In genomic region chr6:53067307-53067706, GRCh38 we compare ENCODE assay signal across 16 cellular contexts. TPM values are rescaled to one million over a fixed set of nuclear protein-coding genes. Genes with fewer than 3 reads are reported as not detected.
DNase-seq lines count a peak whose midpoint lies in the region; ATAC-seq and TF ChIP-seq lines count a peak whose summit lies in the region.
"Had no signal": no experiment of that assay in that cellular context is flagged by ENCODE, and none has a peak within 500 bp of the region (broad histone marks: within the 10 kb centered on the region; RNA-seq: fewer than 3 reads in every experiment).

No MANE protein-coding gene starts in this region.

- H3K27me3 ChIP-seq in BLaER1: no peaks in the 10 kb centered on the region
- H3K27me3 ChIP-seq in GM23248 (replicated peaks; ENCODE audit: insufficient read depth): no peaks in the 10 kb centered on the region
- no peaks in the 10 kb centered on the region for H3K27me3 ChIP-seq in mesenchymal stem cell (ENCODE audit: control insufficient read depth in 1 of 2, insufficient read depth in 1 of 2, low read length in 2 of 2)
- no peaks in the 10 kb centered on the region for H3K27me3 ChIP-seq in gastrocnemius medialis
- H3K27me3 ChIP-seq: heart right ventricle, uterus had no signal

- no peaks in the 10 kb centered on the region; the same call in 1 of the 2 replicates for H3F3A ChIP-seq in GM23248 (ENCODE audit: insufficient read depth)

- no peak overlapping the region for H3K14ac ChIP-seq in mesenchymal stem cell (ENCODE audit: low read length in 2 of 2)

- H3K4me1 Mint-ChIP-seq in activated T-helper 17 cell treated with anti-CD3 and anti-CD28 coated beads, Interleukin-2, amount 50 U/mL, for 72 hours: peaks cover 22% of the 10 kb centered on the region

- H3K79me1 ChIP-seq in mesenchymal stem cell (replicated peaks; ENCODE audit: low read length, poor library complexity, severe bottlenecking): peaks cover 14% of the 10 kb centered on the region

- H3K9me3 Mint-ChIP-seq in activated T-helper 17 cell treated with anti-CD3 and anti-CD28 coated beads, Interleukin-2, amount 50 U/mL, for 72 hours: no peaks in the 10 kb centered on the region

- no peak overlapping the region for H3K27ac Mint-ChIP-seq in activated T-helper 17 cell treated with anti-CD3 and anti-CD28 coated beads, Interleukin-2, amount 50 U/mL, for 72 hours

- H3K4me1 ChIP-seq in BLaER1 (peaks cover 23% of the 10 kb centered on the region), GM23248 (ENCODE audit: insufficient read depth) (peaks cover 20% of the 10 kb centered on the region), mesenchymal stem cell (ENCODE audit: control insufficient read depth, insufficient read depth, low read depth, low read length) (peaks cover 3% of the 10 kb centered on the region), gastrocnemius medialis (peaks cover 21 to 25% of the 10 kb centered on the region in 2 donors)

- H2AK5ac ChIP-seq in mesenchymal stem cell (ENCODE audit: low read length, severe bottlenecking): no peak overlapping the region

- H3K4ac ChIP-seq in mesenchymal stem cell (ENCODE audit: low read depth in 1 of 2, low read length in 2 of 2): no peak overlapping the region

- no peaks in the 10 kb centered on the region for H3K9me2 ChIP-seq in GM23248 (ENCODE audit: insufficient read depth)

- peak overlapping the region; percentile 84 for H3K4me3 Mint-ChIP-seq in activated T-helper 17 cell treated with anti-CD3 and anti-CD28 coated beads, Interleukin-2, amount 50 U/mL, for 72 hours

- peaks cover 26% of the 10 kb centered on the region for H3K36me3 Mint-ChIP-seq in activated T-helper 17 cell treated with anti-CD3 and anti-CD28 coated beads, Interleukin-2, amount 50 U/mL, for 72 hours (ENCODE audit: low read depth)

- H3K9me3 ChIP-seq in BLaER1 (no peaks in the 10 kb centered on the region), GM23248 (ENCODE audit: low read depth) (no peaks in the 10 kb centered on the region), mesenchymal stem cell (ENCODE audit: control insufficient read depth, low read length) (no peaks in the 10 kb centered on the region), gastrocnemius medialis (no peaks in the 10 kb centered on the region)
- H3K9me3 ChIP-seq: heart right ventricle, uterus had no signal

- DNase-seq in GM23248: peak; percentile 31
- DNase-seq in mesenchymal stem cell: peak; percentile 5
- DNase-seq in gastrocnemius medialis: no peak
- no peak for DNase-seq in RPMI8226
- DNase-seq in hypothalamus (lab: John Stamatoyannopoulos, UW): no peak
- no peak for DNase-seq in NCI-H1417 (lab: John Stamatoyannopoulos, UW)
- DNase-seq: activated CD4-positive, alpha-beta T cell treated with anti-CD3 and anti-CD28 coated beads for 1 hour; Calu3; effector CD8-positive, alpha-beta T cell; heart right ventricle; mesendoderm; NCI-H345; uterus had no signal

- H3K18ac ChIP-seq in mesenchymal stem cell (ENCODE audit: low read depth in 1 of 2, low read length in 2 of 2): no peak overlapping the region

- H2AFZ ChIP-seq in GM23248 (no peak overlapping the region), mesenchymal stem cell (ENCODE audit: low read depth, low read length) (no peak overlapping the region)

- in situ Hi-C loops in GM23248 (cut with MboI): no loop called here
- in situ Hi-C loops in gastrocnemius medialis (cut with MboI; ENCODE audit: low sequenced_read_pairs in 4 of 4): no loop called here

- H2BK5ac ChIP-seq in mesenchymal stem cell (ENCODE audit: low read depth, low read length, poor library complexity, severe bottlenecking): no peak overlapping the region

- H3K4me2 ChIP-seq in BLaER1: peak overlapping the region; percentile 96
- H3K4me2 ChIP-seq in GM23248 (ENCODE audit: unreplicated experiment): peak overlapping the region; percentile 92
- H3K4me2 ChIP-seq in mesenchymal stem cell (ENCODE audit: low read length, poor library complexity, severe bottlenecking): no peak overlapping the region

- WGBS in GM23248 (ENCODE audit: low coverage in 1 of 2, low lambda C conversion rate in 2 of 2, missing lambda C conversion rate in 2 of 2), 2 experiments: 84 to 89% methylated on average over 2 of the region's 2 CpGs
- WGBS in mesenchymal stem cell: 100% methylated on average over 1 of the region's 2 CpGs

- no peak for TF ChIP-seq CTCF in gastrocnemius medialis (IDR thresholded peaks at IDR 0.05 in 4 of 5, conservative IDR thresholded peaks at IDR 0.05 in 1 of 5)

- H4K8ac ChIP-seq in mesenchymal stem cell (ENCODE audit: low read length): no peak overlapping the region

- H3K9ac ChIP-seq in BLaER1: no peak overlapping the region
- no peak overlapping the region; the same call in 1 of the 2 replicates for H3K9ac ChIP-seq in GM23248
- peak overlapping the region; percentile 95 for H3K9ac ChIP-seq in mesenchymal stem cell (ENCODE audit: low read length)

- H2BK15ac ChIP-seq in mesenchymal stem cell (ENCODE audit: low read depth, poor library complexity, severe bottlenecking): no peak overlapping the region

- H3K27me3 Mint-ChIP-seq in activated T-helper 17 cell treated with anti-CD3 and anti-CD28 coated beads, Interleukin-2, amount 50 U/mL, for 72 hours: no peaks in the 10 kb centered on the region

- no peak overlapping the region for H4K91ac ChIP-seq in mesenchymal stem cell (ENCODE audit: low read length)

- peaks cover 67% of the 10 kb centered on the region for H3K79me2 ChIP-seq in GM23248 (ENCODE audit: insufficient read depth)

- H3K27ac ChIP-seq in BLaER1: no peak overlapping the region
- H3K27ac ChIP-seq in GM23248: no peak overlapping the region
- no peak overlapping the region for H3K27ac ChIP-seq in mesenchymal stem cell (ENCODE audit: low read length, poor library complexity, severe bottlenecking)
- peak overlapping the region in 2 of 4 donors; percentile 26 to 92 for H3K27ac ChIP-seq in gastrocnemius medialis
- H3K27ac ChIP-seq: uterus had no signal

- H4K20me1 ChIP-seq in BLaER1: peaks cover 41% of the 10 kb centered on the region
- no peaks in the 10 kb centered on the region for H4K20me1 ChIP-seq in GM23248 (ENCODE audit: insufficient read depth)

- no peak overlapping the region for H3K23ac ChIP-seq in mesenchymal stem cell (ENCODE audit: low read length in 2 of 2)

- no peak overlapping the region for H2BK12ac ChIP-seq in mesenchymal stem cell (ENCODE audit: low read length in 2 of 2)

- TF ChIP-seq POLR2A in gastrocnemius medialis (IDR thresholded peaks at IDR 0.05): no peak

- H3K36me3 ChIP-seq in BLaER1 (peaks cover 15% of the 10 kb centered on the region), GM23248 (ENCODE audit: low read depth) (no peaks in the 10 kb centered on the region), mesenchymal stem cell (ENCODE audit: control insufficient read depth in 1 of 2, insufficient read depth in 2 of 2, low read depth in 1 of 2, low read length in 2 of 2) (peaks cover 2 to 22% of the 10 kb centered on the region in 2 experiments), gastrocnemius medialis (peaks cover 0 to 17% of the 10 kb centered on the region in 2 donors)
- H3K36me3 ChIP-seq: uterus had no signal

- H3K4me3 ChIP-seq in BLaER1 (no peak overlapping the region), GM23248 (no peak overlapping the region; the same call in 1 of the 2 replicates), mesenchymal stem cell (ENCODE audit: insufficient read depth in 1 of 2, low read depth in 1 of 2, low read length in 2 of 2) (peak overlapping the region in 1 of 2 experiments; percentile 97), gastrocnemius medialis (no peak overlapping the region)
- H3K4me3 ChIP-seq: uterus had no signal

- intact Hi-C loops in gastrocnemius medialis (cut with DNase I; ENCODE audit: low total_unique reads): no loop called here

- no peak overlapping the region for H2BK120ac ChIP-seq in mesenchymal stem cell (ENCODE audit: low read depth, low read length)

- ATAC-seq in activated T-helper 17 cell treated with anti-CD3 and anti-CD28 coated beads, Interleukin-2, amount 50 U/mL, for 72 hours (replicated peaks): no peak
- no peak for ATAC-seq in gastrocnemius medialis
- ATAC-seq: heart right ventricle, sciatic nerve had no signal

RNA-seq across cellular contexts. Expression of gene FBXO9, which starts 2.1 kb away (rescaled TPM):
- 48.4 and 59.6 TPM in 2 replicates for total RNA-seq in GM23248 (2014; rRNA removed; shearing (Covaris generic))
- polyA plus RNA-seq in GM23248 (2016; fragmentation: Nextera tagmentation; extraction: Ambion mirVana): 56.5 and 59.9 TPM in 2 replicates
- total RNA-seq in activated T-helper 17 cell treated with anti-CD3 and anti-CD28 coated beads, Interleukin-2, amount 50 U/mL, for 72 hours: 10 to 100 TPM; 53.2 to 58.2 TPM
- polyA plus RNA-seq in mesenchymal stem cell (2013, experiment 1 of 2): 47.0 TPM
- 49.2 TPM for polyA plus RNA-seq in mesenchymal stem cell (2013, experiment 2 of 2)
- total RNA-seq in gastrocnemius medialis: 10 to 100 TPM; 16.6 to 20.2 (median 19.6) TPM

RNA-seq across cellular contexts. Expression of gene CILK1, which starts 5.7 kb away (rescaled TPM):
- 11.1 and 15.6 TPM in 2 replicates for total RNA-seq in GM23248 (2014; rRNA removed; shearing (Covaris generic))
- 6.0 and 6.5 TPM in 2 replicates for polyA plus RNA-seq in GM23248 (2016; fragmentation: Nextera tagmentation; extraction: Ambion mirVana)
- total RNA-seq in activated T-helper 17 cell treated with anti-CD3 and anti-CD28 coated beads, Interleukin-2, amount 50 U/mL, for 72 hours: 1 to 10 TPM; 3.8 to 6.2 TPM
- 12.2 TPM for polyA plus RNA-seq in mesenchymal stem cell (2013, experiment 1 of 2)
- 12.6 TPM for polyA plus RNA-seq in mesenchymal stem cell (2013, experiment 2 of 2)
- 1 to 10 TPM; 5.0 to 7.9 (median 5.8) TPM for total RNA-seq in gastrocnemius medialis

Comparison
In these comparisons a context has a peak if more than half of its experiments do, and no peak if none do; other contexts are left out.
1. DNase-seq: peak in GM23248 (single experiment) and mesenchymal stem cell (single experiment); none in gastrocnemius medialis (0 of 2), RPMI8226 (single experiment), hypothalamus (0 of 51) and NCI-H1417 (0 of 3).